ENCODE assay signal across 11 cellular contexts in the genomic region with DNA sequence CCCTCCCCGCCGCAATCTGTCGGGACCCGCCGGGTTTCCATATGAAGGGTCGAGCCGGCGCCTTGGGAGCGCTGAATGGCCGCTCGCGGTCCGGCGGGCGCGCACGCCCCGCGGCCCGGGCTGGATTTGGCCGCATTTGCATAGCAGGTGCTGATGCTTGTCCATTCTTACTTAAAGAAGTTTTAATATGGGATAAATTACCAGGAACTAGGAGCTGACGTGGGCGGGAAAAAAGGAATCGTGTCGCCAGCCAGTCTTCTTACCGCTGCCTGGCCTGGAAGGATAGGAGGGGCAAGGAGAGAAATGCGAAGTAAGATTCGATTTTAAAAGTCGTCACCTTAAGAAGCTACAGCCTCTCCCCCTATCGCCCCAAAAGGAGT. TPM values are rescaled to one million over a fixed set of nuclear protein-coding genes. Genes with fewer than 3 reads are reported as not detected.
DNase-seq lines count a peak whose midpoint lies in the region; ATAC-seq and TF ChIP-seq lines count a peak whose summit lies in the region.
"Had no signal": no experiment of that assay in that cellular context is flagged by ENCODE, and none has a peak within 500 bp of the region (broad histone marks: within the 10 kb centered on the region; RNA-seq: fewer than 3 reads in every experiment).

No MANE protein-coding gene starts in this region.

- intact Hi-C loops in breast epithelium (cut with DNase I; ENCODE audit: low total_unique reads) (no loop called here), MCF 10A (cut with micrococcal nuclease) (no loop called here)

- H3K36me3 ChIP-seq in breast epithelium (no peaks in the 10 kb centered on the region), duodenal mucosa (ENCODE audit: control insufficient read depth in 1 of 2, insufficient read depth in 2 of 2, low read length in 2 of 2) (no peaks in the 10 kb centered on the region), upper lobe of left lung (no peaks in the 10 kb centered on the region)

- no peaks in the 10 kb centered on the region for H3K9me3 Mint-ChIP-seq in MCF 10A (ENCODE audit: unreplicated experiment)
- H3K9me3 Mint-ChIP-seq in naive B cell = peaks cover 0 to 2% (median 0%) of the 10 kb centered on the region in 7 donors

- no TSS peak for BruUV-seq in MCF 10A (replicated peaks; lab: Mats Ljungman, UMichigan)

- no peak for ATAC-seq in naive B cell (ENCODE audit: low read depth in 2 of 2)
- no peak for ATAC-seq in upper lobe of left lung (ENCODE audit: low FRiP score in 2 of 2)
- no peak for ATAC-seq in HG02610 (IDR thresholded peaks at IDR 0.05; ENCODE audit: unreplicated experiment)

- CTCF ChIA-PET in MCF 10A (lab: Yijun Ruan, JAX) = interaction anchor here (1.0 to 32.2 kb wide), 3 partner anchors 12 to 78 kb away, joined by 3 to 2166 read pairs (median 342); partner anchors contain the start of gene TIFAB

- 18 to 19% methylated on average over 25 to 30 of the region's 30 CpGs for WGBS in upper lobe of left lung, 2 donors

- H3K27me3 ChIP-seq in breast epithelium = peaks cover 6 to 63% of the 10 kb centered on the region in 2 donors
- peaks cover 71 to 81% of the 10 kb centered on the region in 2 donors for H3K27me3 ChIP-seq in duodenal mucosa (ENCODE audit: control insufficient read depth in 1 of 2, insufficient read depth in 2 of 2, low read length in 2 of 2)
- H3K27me3 ChIP-seq in upper lobe of left lung = peaks cover 0 to 35% (median 14%) of the 10 kb centered on the region in 4 donors

- H3K4me3 ChIP-seq in breast epithelium (peak overlapping the region; percentile 43 to 74 (median 50)), duodenal mucosa (ENCODE audit: low read depth in 1 of 2, low read length in 2 of 2) (peak overlapping the region; percentile 61 to 75), upper lobe of left lung (peak overlapping the region; percentile 30 to 57 (median 44))

- TF ChIP-seq POLR2A in breast epithelium (IDR thresholded peaks at IDR 0.05) = no peak
- no peak for TF ChIP-seq POLR2A in upper lobe of left lung (IDR thresholded peaks at IDR 0.05)
- no peak for TF ChIP-seq POLR2A in erythroblast (IDR thresholded peaks at IDR 0.05; ENCODE audit: low read length)

- H3K9me3 ChIP-seq in breast epithelium (no peaks in the 10 kb centered on the region), duodenal mucosa (ENCODE audit: control insufficient read depth in 1 of 2, low read length in 2 of 2) (no peaks in the 10 kb centered on the region), upper lobe of left lung (no peaks in the 10 kb centered on the region)

- POLR2A ChIA-PET in MCF 10A (lab: Yijun Ruan, JAX) = no interaction called here

- H3K9ac ChIP-seq in duodenal mucosa (ENCODE audit: low read depth in 1 of 2, low read length in 2 of 2) = no peak overlapping the region

- no peak for DNase-seq in breast epithelium (ENCODE audit: low spot score in 2 of 2)
- DNase-seq in MCF 10A (ENCODE audit: unreplicated experiment) = no peak
- DNase-seq in naive B cell = no peak
- peak in 1 of 2 donors; percentile 86 for DNase-seq in upper lobe of left lung
- DNase-seq in NCI-H1930 (lab: John Stamatoyannopoulos, UW) = no peak
- DNase-seq in erythroblast (lab: John Stamatoyannopoulos, UW) = no peak

- H3K4me1 Mint-ChIP-seq in MCF 10A (ENCODE audit: insufficient read depth, unreplicated experiment) (no peaks in the 10 kb centered on the region), naive B cell (peaks cover 8 to 21% (median 18%) of the 10 kb centered on the region in 3 donors)

- no peak overlapping the region for H3K27ac Mint-ChIP-seq in MCF 10A (ENCODE audit: low read depth, unreplicated experiment)
- H3K27ac Mint-ChIP-seq in naive B cell = no peak overlapping the region

- H3K36me3 Mint-ChIP-seq in MCF 10A (ENCODE audit: insufficient read depth, unreplicated experiment) (no peaks in the 10 kb centered on the region), naive B cell (no peaks in the 10 kb centered on the region)

- no peak overlapping the region for H3K27ac ChIP-seq in breast epithelium
- no peak overlapping the region for H3K27ac ChIP-seq in duodenal mucosa (ENCODE audit: low read depth, low read length)
- no peak overlapping the region for H3K27ac ChIP-seq in upper lobe of left lung
- H3K27ac ChIP-seq: C4-2B had no signal

- peaks cover 8% of the 10 kb centered on the region for H3K27me3 Mint-ChIP-seq in MCF 10A (ENCODE audit: insufficient read depth, unreplicated experiment)
- H3K27me3 Mint-ChIP-seq in naive B cell = peaks cover 76 to 91% (median 89%) of the 10 kb centered on the region in 3 donors

- TF ChIP-seq CTCF in breast epithelium (IDR thresholded peaks at IDR 0.05) (no peak), MCF 10A (IDR thresholded peaks at IDR 0.05; ENCODE audit: unreplicated experiment) (no peak), upper lobe of left lung (IDR thresholded peaks at IDR 0.05) (no peak)

- TF ChIP-seq EP300 in upper lobe of left lung (IDR thresholded peaks at IDR 0.05) = no peak

- no peak overlapping the region for H3K4me3 Mint-ChIP-seq in MCF 10A (ENCODE audit: unreplicated experiment)
- H3K4me3 Mint-ChIP-seq in naive B cell = peak overlapping the region; percentile 71 to 94 (median 88)

- H3K4me1 ChIP-seq in breast epithelium = peaks cover 0 to 6% of the 10 kb centered on the region in 2 donors
- H3K4me1 ChIP-seq in duodenal mucosa (ENCODE audit: control insufficient read depth in 1 of 2, insufficient read depth in 2 of 2, low read length in 2 of 2) = peaks cover 0 to 5% of the 10 kb centered on the region in 2 donors
- H3K4me1 ChIP-seq in upper lobe of left lung = peaks cover 8 to 21% (median 17%) of the 10 kb centered on the region in 4 donors

RNA-seq across cellular contexts. Expression of gene NEUROG1, which starts 8.9 kb away (rescaled TPM):
- total RNA-seq in breast epithelium (not detected), MCF 10A (2022) (not detected in 2 replicates), upper lobe of left lung (not detected)
- not detected for polyA plus RNA-seq in naive B cell (ENCODE audit: low read depth in 6 of 6)
- total RNA-seq: lung had no signal
- polyA plus RNA-seq: adipose tissue, lung had no signal

RNA-seq across cellular contexts. Expression of gene CXCL14, which starts 34.1 kb away (rescaled TPM):
- 1,000 to 10,000 TPM in 1 of 3 donors, 10 to 100 TPM in 2; 45.5 to 1,054 (median 46.9) TPM for total RNA-seq in breast epithelium
- not detected in 2 replicates for total RNA-seq in MCF 10A (2022)
- polyA plus RNA-seq in naive B cell (ENCODE audit: low read depth in 6 of 6) = not detected
- 1 to 10 TPM in 3 of 6 donors, under 1 TPM in 1, not detected in 2; 0.15 to 5.5 (median 2.4) TPM for total RNA-seq in upper lobe of left lung

Comparison
In these comparisons a context has a peak if more than half of its experiments do, and no peak if none do; other contexts are left out.
1. RNA of gene CXCL14, which starts 34.1 kb away (total RNA-seq): 45.5 to 1,054 TPM in breast epithelium; 0.15 to 5.5 TPM in upper lobe of left lung and not detected in MCF 10A; every median in the first group is over 4 times any median in the second.
2. Peak in every context shown above with its lines, with median percentiles within 50 percentile points of each other: H3K4me3 ChIP-seq.